Comparison of ENCODE assay signal across 1 cellular context in the genomic region with DNA sequence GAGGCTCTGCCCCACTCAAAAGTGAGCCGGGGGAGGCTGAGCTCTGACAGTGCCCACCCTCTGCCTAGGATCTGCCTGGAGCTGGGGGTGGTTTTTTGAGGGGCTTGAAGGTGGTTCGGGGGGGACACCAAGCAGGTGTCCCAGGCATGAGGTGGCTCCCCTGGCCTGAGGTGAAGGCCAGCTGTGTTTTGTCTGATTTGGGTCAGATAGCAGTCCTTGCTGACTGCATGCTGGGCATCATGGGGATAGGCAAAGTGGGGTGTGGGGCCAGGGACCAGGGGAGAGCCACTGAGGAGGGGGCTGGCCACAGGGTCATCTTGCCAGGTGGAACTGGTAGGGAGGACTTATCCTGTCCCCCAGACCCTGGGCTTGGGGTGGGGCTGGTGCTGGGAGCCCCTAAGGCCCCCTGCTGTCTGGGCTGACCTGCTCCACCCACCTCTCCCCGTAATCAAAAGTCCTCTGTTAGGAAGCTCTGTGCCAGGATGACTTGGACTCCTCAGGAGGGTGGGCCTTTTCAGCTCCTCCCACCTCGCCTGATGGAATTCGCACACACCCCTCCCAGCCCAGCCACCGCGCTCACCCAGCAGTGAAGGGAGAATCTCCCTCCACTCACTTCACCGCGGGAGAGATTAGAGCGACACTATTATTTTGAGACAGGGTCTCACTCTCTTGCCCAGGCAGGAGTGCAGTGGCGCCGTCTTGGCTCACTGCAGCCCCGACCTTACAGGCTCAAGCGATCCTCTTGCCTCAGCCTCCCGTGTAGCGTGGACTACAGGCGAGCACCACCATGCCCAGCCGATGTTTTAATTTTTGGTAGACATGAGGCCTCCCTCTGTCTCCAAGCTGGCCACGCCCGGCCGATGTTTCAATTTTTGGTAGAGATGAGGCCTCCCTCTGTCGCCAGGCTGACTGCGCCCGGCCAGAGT.
TF ChIP-seq lines count a peak whose summit lies in the region.

No MANE protein-coding gene starts in this region.

TF ChIP-seq in HepG2, 621 proteins besides CTCF, POLR2A, EP300 and RAD21 (continues in another document):
- TF ChIP-seq CAMTA2 (CRISPR knock-in tag; IDR thresholded peaks at IDR 0.05; ENCODE audit: borderline replicate concordance) = no peak
- TF ChIP-seq ZSCAN20 (CRISPR knock-in tag; IDR thresholded peaks at IDR 0.05; ENCODE audit: borderline replicate concordance) = no peak
- TF ChIP-seq, protein P1, sequence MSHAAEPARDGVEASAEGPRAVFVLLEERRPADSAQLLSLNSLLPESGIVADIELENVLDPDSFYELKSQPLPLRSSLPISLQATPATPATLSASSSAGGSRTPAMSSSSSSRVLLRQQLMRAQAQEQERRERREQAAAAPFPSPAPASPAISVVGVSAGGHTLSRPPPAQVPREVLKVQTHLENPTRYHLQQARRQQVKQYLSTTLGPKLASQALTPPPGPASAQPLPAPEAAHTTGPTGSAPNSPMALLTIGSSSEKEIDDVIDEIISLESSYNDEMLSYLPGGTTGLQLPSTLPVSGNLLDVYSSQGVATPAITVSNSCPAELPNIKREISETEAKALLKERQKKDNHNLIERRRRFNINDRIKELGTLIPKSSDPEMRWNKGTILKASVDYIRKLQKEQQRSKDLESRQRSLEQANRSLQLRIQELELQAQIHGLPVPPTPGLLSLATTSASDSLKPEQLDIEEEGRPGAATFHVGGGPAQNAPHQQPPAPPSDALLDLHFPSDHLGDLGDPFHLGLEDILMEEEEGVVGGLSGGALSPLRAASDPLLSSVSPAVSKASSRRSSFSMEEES (CRISPR knock-in tag; IDR thresholded peaks at IDR 0.05) = no peak
- peak; percentile 80 for TF ChIP-seq ZNF501 (CRISPR knock-in tag; IDR thresholded peaks at IDR 0.05)
- peak; percentile 80 for TF ChIP-seq AGO1 (IDR thresholded peaks at IDR 0.05; ENCODE audit: low read depth, low read length, poor library complexity, severe bottlenecking)
- TF ChIP-seq CENPX (CRISPR knock-in tag; IDR thresholded peaks at IDR 0.05) = no peak
- no peak for TF ChIP-seq TRIM24 (CRISPR knock-in tag; IDR thresholded peaks at IDR 0.05)
- TF ChIP-seq SNRNP70 (IDR thresholded peaks at IDR 0.05; ENCODE audit: low read depth, low read length) = no peak
- TF ChIP-seq, protein P2, sequence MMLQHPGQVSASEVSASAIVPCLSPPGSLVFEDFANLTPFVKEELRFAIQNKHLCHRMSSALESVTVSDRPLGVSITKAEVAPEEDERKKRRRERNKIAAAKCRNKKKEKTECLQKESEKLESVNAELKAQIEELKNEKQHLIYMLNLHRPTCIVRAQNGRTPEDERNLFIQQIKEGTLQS (CRISPR knock-in tag; IDR thresholded peaks at IDR 0.05) = peak; percentile 5; the same call in 1 of the 2 replicates
- TF ChIP-seq REL (CRISPR knock-in tag; conservative IDR thresholded peaks at IDR 0.05) = no peak
- TF ChIP-seq ARNT (IDR thresholded peaks at IDR 0.05) = no peak
- TF ChIP-seq, protein P3, sequence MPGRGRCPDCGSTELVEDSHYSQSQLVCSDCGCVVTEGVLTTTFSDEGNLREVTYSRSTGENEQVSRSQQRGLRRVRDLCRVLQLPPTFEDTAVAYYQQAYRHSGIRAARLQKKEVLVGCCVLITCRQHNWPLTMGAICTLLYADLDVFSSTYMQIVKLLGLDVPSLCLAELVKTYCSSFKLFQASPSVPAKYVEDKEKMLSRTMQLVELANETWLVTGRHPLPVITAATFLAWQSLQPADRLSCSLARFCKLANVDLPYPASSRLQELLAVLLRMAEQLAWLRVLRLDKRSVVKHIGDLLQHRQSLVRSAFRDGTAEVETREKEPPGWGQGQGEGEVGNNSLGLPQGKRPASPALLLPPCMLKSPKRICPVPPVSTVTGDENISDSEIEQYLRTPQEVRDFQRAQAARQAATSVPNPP (CRISPR knock-in tag; IDR thresholded peaks at IDR 0.05) = no peak
- no peak for TF ChIP-seq ZNF772 (CRISPR knock-in tag; IDR thresholded peaks at IDR 0.05)
- TF ChIP-seq, protein P4, sequence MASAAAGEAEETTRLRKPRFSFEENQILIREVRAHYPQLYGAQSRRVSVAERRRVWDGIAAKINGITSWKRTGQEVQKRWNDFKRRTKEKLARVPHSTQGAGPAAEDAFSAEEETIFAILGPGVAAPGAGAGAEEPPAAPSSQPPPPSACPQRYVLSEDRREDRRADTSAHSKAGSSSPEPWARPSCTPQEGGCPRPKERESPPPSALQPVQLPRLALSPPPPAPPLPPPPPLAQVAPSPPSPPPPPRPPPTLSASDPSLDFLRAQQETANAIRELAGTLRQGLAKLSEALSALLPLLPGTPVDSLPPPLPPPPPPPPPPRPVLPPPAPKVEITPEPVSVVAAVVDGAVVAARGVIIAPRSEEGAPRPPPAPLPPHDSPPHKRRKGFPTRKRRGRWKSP (CRISPR knock-in tag; IDR thresholded peaks at IDR 0.05) = 0 out of 2 replicates have a peak, but pooled peaks have one; percentile 26
- TF ChIP-seq ATF7-NPFF (CRISPR knock-in tag; IDR thresholded peaks at IDR 0.05; ENCODE audit: low read depth) = peak; percentile 17; the same call in 1 of the 2 replicates
- TF ChIP-seq MIXL1 (CRISPR knock-in tag; IDR thresholded peaks at IDR 0.05) = no peak
- TF ChIP-seq ARNT2 (CRISPR knock-in tag; IDR thresholded peaks at IDR 0.05; ENCODE audit: low read depth) = peak; percentile 80
- TF ChIP-seq, protein P5, sequence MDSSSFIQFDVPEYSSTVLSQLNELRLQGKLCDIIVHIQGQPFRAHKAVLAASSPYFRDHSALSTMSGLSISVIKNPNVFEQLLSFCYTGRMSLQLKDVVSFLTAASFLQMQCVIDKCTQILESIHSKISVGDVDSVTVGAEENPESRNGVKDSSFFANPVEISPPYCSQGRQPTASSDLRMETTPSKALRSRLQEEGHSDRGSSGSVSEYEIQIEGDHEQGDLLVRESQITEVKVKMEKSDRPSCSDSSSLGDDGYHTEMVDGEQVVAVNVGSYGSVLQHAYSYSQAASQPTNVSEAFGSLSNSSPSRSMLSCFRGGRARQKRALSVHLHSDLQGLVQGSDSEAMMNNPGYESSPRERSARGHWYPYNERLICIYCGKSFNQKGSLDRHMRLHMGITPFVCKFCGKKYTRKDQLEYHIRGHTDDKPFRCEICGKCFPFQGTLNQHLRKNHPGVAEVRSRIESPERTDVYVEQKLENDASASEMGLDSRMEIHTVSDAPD (CRISPR knock-in tag; IDR thresholded peaks at IDR 0.05) = 0 out of 2 replicates have a peak, but pooled peaks have one; percentile 9
- no peak for TF ChIP-seq FOXC1 (CRISPR knock-in tag; IDR thresholded peaks at IDR 0.05; ENCODE audit: borderline replicate concordance)
- TF ChIP-seq, protein P6, sequence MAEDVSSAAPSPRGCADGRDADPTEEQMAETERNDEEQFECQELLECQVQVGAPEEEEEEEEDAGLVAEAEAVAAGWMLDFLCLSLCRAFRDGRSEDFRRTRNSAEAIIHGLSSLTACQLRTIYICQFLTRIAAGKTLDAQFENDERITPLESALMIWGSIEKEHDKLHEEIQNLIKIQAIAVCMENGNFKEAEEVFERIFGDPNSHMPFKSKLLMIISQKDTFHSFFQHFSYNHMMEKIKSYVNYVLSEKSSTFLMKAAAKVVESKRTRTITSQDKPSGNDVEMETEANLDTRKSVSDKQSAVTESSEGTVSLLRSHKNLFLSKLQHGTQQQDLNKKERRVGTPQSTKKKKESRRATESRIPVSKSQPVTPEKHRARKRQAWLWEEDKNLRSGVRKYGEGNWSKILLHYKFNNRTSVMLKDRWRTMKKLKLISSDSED (CRISPR knock-in tag; IDR thresholded peaks at IDR 0.05) = no peak
- no peak for TF ChIP-seq ZFY (CRISPR knock-in tag; IDR thresholded peaks at IDR 0.05)
- TF ChIP-seq FOXJ3 (CRISPR knock-in tag; IDR thresholded peaks at IDR 0.05; ENCODE audit: borderline replicate concordance) = no peak
- TF ChIP-seq, protein P7, sequence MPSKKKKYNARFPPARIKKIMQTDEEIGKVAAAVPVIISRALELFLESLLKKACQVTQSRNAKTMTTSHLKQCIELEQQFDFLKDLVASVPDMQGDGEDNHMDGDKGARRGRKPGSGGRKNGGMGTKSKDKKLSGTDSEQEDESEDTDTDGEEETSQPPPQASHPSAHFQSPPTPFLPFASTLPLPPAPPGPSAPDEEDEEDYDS (CRISPR knock-in tag; IDR thresholded peaks at IDR 0.05) = peak; percentile 66; the same call in 1 of the 2 replicates
- TF ChIP-seq ZBTB3 (CRISPR knock-in tag; IDR thresholded peaks at IDR 0.05; ENCODE audit: borderline replicate concordance, low read depth) = no peak
- peak; percentile 52; the same call in 1 of the 2 replicates for TF ChIP-seq ZMYM3 (CRISPR knock-in tag; IDR thresholded peaks at IDR 0.05)
- no peak for TF ChIP-seq SNAI1 (CRISPR knock-in tag; IDR thresholded peaks at IDR 0.05; ENCODE audit: borderline replicate concordance)
- no peak for TF ChIP-seq ARID2 (CRISPR knock-in tag; IDR thresholded peaks at IDR 0.05; ENCODE audit: borderline replicate concordance)
- no peak; the same call in 1 of the 2 replicates for TF ChIP-seq CHD4 (IDR thresholded peaks at IDR 0.05; ENCODE audit: borderline replicate concordance, low read length)
- no peak for TF ChIP-seq XBP1 (CRISPR knock-in tag; IDR thresholded peaks at IDR 0.05)
- TF ChIP-seq YEATS4 (CRISPR knock-in tag; IDR thresholded peaks at IDR 0.05; ENCODE audit: borderline replicate concordance) = no peak
- no peak for TF ChIP-seq ZNF569 (CRISPR knock-in tag; IDR thresholded peaks at IDR 0.05; ENCODE audit: borderline replicate concordance)
- TF ChIP-seq, protein P8, sequence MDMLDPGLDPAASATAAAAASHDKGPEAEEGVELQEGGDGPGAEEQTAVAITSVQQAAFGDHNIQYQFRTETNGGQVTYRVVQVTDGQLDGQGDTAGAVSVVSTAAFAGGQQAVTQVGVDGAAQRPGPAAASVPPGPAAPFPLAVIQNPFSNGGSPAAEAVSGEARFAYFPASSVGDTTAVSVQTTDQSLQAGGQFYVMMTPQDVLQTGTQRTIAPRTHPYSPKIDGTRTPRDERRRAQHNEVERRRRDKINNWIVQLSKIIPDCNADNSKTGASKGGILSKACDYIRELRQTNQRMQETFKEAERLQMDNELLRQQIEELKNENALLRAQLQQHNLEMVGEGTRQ (IDR thresholded peaks at IDR 0.05; ENCODE audit: low read depth, low read length) = no peak
- TF ChIP-seq, protein P8 (CRISPR knock-in tag; IDR thresholded peaks at IDR 0.05; ENCODE audit: borderline replicate concordance) = no peak
- no peak for TF ChIP-seq ZFP36L1 (CRISPR knock-in tag; IDR thresholded peaks at IDR 0.05)
- TF ChIP-seq RNF2 (conservative IDR thresholded peaks at IDR 0.05; ENCODE audit: low read depth) = no peak
- no peak for TF ChIP-seq ZNF670 (CRISPR knock-in tag; IDR thresholded peaks at IDR 0.05; ENCODE audit: borderline replicate concordance)
- TF ChIP-seq AKAP8 (CRISPR knock-in tag; IDR thresholded peaks at IDR 0.05) = no peak; the same call in none of the 2 replicates
- TF ChIP-seq NR2F2 (IDR thresholded peaks at IDR 0.05; ENCODE audit: borderline replicate concordance, low read depth) = no peak; the same call in 1 of the 2 replicates
- no peak for TF ChIP-seq ZNF496 (CRISPR knock-in tag; IDR thresholded peaks at IDR 0.05; ENCODE audit: insufficient replicate concordance)
- no peak for TF ChIP-seq ZFYVE20 (CRISPR knock-in tag; IDR thresholded peaks at IDR 0.05; ENCODE audit: borderline replicate concordance, low read depth)
- no peak for TF ChIP-seq NFE2L2 (IDR thresholded peaks at IDR 0.05; ENCODE audit: low read length)
- 0 out of 2 replicates have a peak, but pooled peaks have one; percentile 35 for TF ChIP-seq DNMT1 (CRISPR knock-in tag; IDR thresholded peaks at IDR 0.05)
- no peak for TF ChIP-seq RCOR2 (CRISPR knock-in tag; IDR thresholded peaks at IDR 0.05)
- no peak; the same call in 1 of the 2 replicates for TF ChIP-seq ISL2 (CRISPR knock-in tag; IDR thresholded peaks at IDR 0.05)
- TF ChIP-seq GFI1 (CRISPR knock-in tag; IDR thresholded peaks at IDR 0.05; ENCODE audit: borderline replicate concordance) = no peak
- TF ChIP-seq ZNF354B (CRISPR knock-in tag; IDR thresholded peaks at IDR 0.05) = no peak
- TF ChIP-seq, protein P9, sequence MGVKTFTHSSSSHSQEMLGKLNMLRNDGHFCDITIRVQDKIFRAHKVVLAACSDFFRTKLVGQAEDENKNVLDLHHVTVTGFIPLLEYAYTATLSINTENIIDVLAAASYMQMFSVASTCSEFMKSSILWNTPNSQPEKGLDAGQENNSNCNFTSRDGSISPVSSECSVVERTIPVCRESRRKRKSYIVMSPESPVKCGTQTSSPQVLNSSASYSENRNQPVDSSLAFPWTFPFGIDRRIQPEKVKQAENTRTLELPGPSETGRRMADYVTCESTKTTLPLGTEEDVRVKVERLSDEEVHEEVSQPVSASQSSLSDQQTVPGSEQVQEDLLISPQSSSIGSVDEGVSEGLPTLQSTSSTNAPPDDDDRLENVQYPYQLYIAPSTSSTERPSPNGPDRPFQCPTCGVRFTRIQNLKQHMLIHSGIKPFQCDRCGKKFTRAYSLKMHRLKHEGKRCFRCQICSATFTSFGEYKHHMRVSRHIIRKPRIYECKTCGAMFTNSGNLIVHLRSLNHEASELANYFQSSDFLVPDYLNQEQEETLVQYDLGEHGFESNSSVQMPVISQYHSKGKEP (CRISPR knock-in tag; IDR thresholded peaks at IDR 0.05) = no peak
- no peak for TF ChIP-seq POLR2AphosphoS2 (IDR thresholded peaks at IDR 0.05; ENCODE audit: low read depth, low read length)
- TF ChIP-seq KAT2B (IDR thresholded peaks at IDR 0.05; ENCODE audit: borderline replicate concordance, low read depth, low read length) = no peak
- TF ChIP-seq XRCC5 (optimal IDR thresholded peaks at IDR 0.05; ENCODE audit: low read length) = peak; percentile 63
